In the genomic region with DNA sequence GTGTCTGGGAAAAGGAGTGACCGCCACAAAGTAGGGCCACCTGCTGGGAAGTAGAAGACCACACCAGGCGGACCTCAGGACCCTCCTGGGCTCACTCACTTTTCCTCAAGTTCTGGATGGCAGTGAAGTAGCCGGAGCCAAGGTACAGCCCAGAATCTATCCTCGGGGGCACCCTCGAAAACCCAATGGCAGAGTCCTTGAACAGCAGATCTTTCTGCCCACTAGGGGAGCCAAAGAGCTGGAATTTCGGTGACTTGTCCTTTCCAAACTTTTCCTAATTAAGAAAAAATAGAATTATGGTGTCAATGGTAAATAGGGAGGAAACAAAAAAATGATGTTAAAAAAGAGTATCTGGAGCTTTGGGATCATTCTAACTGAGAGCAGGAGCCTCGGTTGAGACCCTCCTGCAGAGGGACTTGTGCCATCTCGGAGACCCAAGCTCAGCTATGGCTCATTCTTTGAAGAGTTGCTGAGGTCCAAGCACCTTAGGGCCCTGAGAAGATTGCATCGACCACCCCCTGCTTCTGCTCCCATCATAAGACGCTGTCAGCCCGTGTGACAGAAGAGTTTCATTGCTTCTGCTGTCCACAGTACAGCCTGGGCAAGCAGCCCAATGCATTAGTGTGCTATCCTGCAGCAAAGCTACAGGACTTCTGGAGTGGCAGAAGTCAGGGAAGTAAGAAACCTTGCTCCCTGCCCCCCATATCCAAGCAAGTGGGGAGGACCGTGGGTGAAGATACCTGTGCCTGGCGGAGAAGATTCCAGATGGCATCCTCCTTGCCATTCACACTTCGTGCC, we compare ENCODE assay signal across 11 cellular contexts. TPM values are rescaled to one million over a fixed set of nuclear protein-coding genes. Genes with fewer than 3 reads are reported as not detected.
DNase-seq lines count a peak whose midpoint lies in the region; ATAC-seq and TF ChIP-seq lines count a peak whose summit lies in the region.
"Had no signal": no experiment of that assay in that cellular context is flagged by ENCODE, and none has a peak within 500 bp of the region (broad histone marks: within the 10 kb centered on the region; RNA-seq: fewer than 3 reads in every experiment).

No MANE protein-coding gene starts in this region.

- no peak overlapping the region for H3K4me3 Mint-ChIP-seq in MCF 10A (ENCODE audit: unreplicated experiment)
- H3K4me3 Mint-ChIP-seq in CD4-positive, alpha-beta memory T cell = no peak overlapping the region

- H3K4me2 ChIP-seq in OCI-LY3 (ENCODE audit: low read length) = no peak overlapping the region
- H3K4me2 ChIP-seq in fibroblast of lung (ENCODE audit: extremely low read depth, insufficient read depth, low read length) = no peak overlapping the region

- no peak for TF ChIP-seq EP300 in suprapubic skin (IDR thresholded peaks at IDR 0.05)

- no peak for ATAC-seq in HG03342 (IDR thresholded peaks at IDR 0.05; ENCODE audit: unreplicated experiment)

- H3K9ac ChIP-seq in OCI-LY3 (ENCODE audit: low read length) (no peak overlapping the region), fibroblast of lung (ENCODE audit: insufficient read depth, low read length) (no peak overlapping the region)

- TF ChIP-seq CTCF in MCF 10A (IDR thresholded peaks at IDR 0.05; ENCODE audit: unreplicated experiment) (peak; percentile 71), breast epithelium (IDR thresholded peaks at IDR 0.05) (no peak), OCI-LY3 (IDR thresholded peaks at IDR 0.05; ENCODE audit: low read depth, low read length) (peak; percentile 74), fibroblast of lung (conservative IDR thresholded peaks at IDR 0.05 in 1 of 2, IDR thresholded peaks at IDR 0.05 in 1 of 2; ENCODE audit: low read depth in 1 of 2, low read length in 2 of 2) (peak; percentile 50 to 73), thyroid gland (IDR thresholded peaks at IDR 0.05) (peak; percentile 36 to 70 (median 44)), suprapubic skin (IDR thresholded peaks at IDR 0.05) (peak in 1 of 2 donors; percentile 39)

- no peak overlapping the region for H2AFZ ChIP-seq in OCI-LY3 (ENCODE audit: low read depth, low read length)
- H2AFZ ChIP-seq in fibroblast of lung (ENCODE audit: low read length) = no peak overlapping the region

- no peaks in the 10 kb centered on the region for H3K4me1 ChIP-seq in breast epithelium
- no peaks in the 10 kb centered on the region for H3K4me1 ChIP-seq in OCI-LY3 (ENCODE audit: low read length)
- no peaks in the 10 kb centered on the region for H3K4me1 ChIP-seq in fibroblast of lung (ENCODE audit: control insufficient read depth, extremely low read depth, insufficient read depth, low read length)
- H3K4me1 ChIP-seq in thyroid gland = no peaks in the 10 kb centered on the region
- H3K4me1 ChIP-seq in CD4-positive, alpha-beta memory T cell (ENCODE audit: insufficient read depth, low read length) = no peaks in the 10 kb centered on the region
- no peaks in the 10 kb centered on the region for H3K4me1 ChIP-seq in suprapubic skin

- DNase-seq in MCF 10A (ENCODE audit: unreplicated experiment) (peak; percentile 37), breast epithelium (ENCODE audit: low spot score in 2 of 2) (no peak), fibroblast of lung (ENCODE audit: low read depth in 2 of 2) (peak; percentile 3 to 12), thyroid gland (peak in 1 of 2 donors; percentile 41), suprapubic skin (ENCODE audit: low spot score in 2 of 2) (no peak)
- DNase-seq in CD4-positive, alpha-beta memory T cell = no peak
- DNase-seq: activated T-cell treated with anti-CD3 and anti-CD28 coated beads, Interleukin-2, amount 50 U/mL, for 48 hours; NCI-H446; stimulated activated CD4-positive, alpha-beta T cell treated with anti-CD3 and anti-CD28 coated beads, Interleukin-4, amount 100 ng/mL, for 1 hour had no signal

- no peaks in the 10 kb centered on the region for H3K36me3 Mint-ChIP-seq in MCF 10A (ENCODE audit: insufficient read depth, unreplicated experiment)
- H3K36me3 Mint-ChIP-seq in CD4-positive, alpha-beta memory T cell = no peaks in the 10 kb centered on the region

- no peak overlapping the region for H3K27ac ChIP-seq in breast epithelium
- no peak overlapping the region for H3K27ac ChIP-seq in OCI-LY3 (ENCODE audit: low read length)
- no peak overlapping the region for H3K27ac ChIP-seq in fibroblast of lung (ENCODE audit: insufficient read depth, low read length)
- H3K27ac ChIP-seq in thyroid gland = no peak overlapping the region
- H3K27ac ChIP-seq in CD4-positive, alpha-beta memory T cell (ENCODE audit: low read depth, low read length) = no peak overlapping the region
- no peak overlapping the region for H3K27ac ChIP-seq in suprapubic skin

- POLR2A ChIA-PET in MCF 10A (lab: Yijun Ruan, JAX) = interaction anchor here (0.7 to 0.9 kb wide), 2 partner anchors 20 to 66 kb away, joined by 3 to 4 read pairs; no protein-coding TSS in a partner anchor
- POLR2A ChIA-PET in CD4-positive, alpha-beta memory T cell (lab: Charles Lee; ENCODE audit: partially characterized antibody) = no interaction called here

- CTCF ChIA-PET in MCF 10A (lab: Yijun Ruan, JAX) = interaction anchor here (0.7 to 1.6 kb wide), 12 partner anchors 12 to 380 kb away, joined by 3 to 6 read pairs (median 3); no protein-coding TSS in a partner anchor
- CTCF ChIA-PET in CD4-positive, alpha-beta memory T cell (lab: Charles Lee; ENCODE audit: partially characterized antibody) = interaction anchor here (0.7 to 2.7 kb wide), 4 partner anchors 10 to 852 kb away, joined by 3 to 6 read pairs (median 3); no protein-coding TSS in a partner anchor

- H3K27me3 ChIP-seq in breast epithelium (no peaks in the 10 kb centered on the region), OCI-LY3 (ENCODE audit: low read depth, low read length) (peaks cover 54% of the 10 kb centered on the region), fibroblast of lung (ENCODE audit: control insufficient read depth, insufficient read depth, low read length) (peaks cover 12% of the 10 kb centered on the region), thyroid gland (no peaks in the 10 kb centered on the region), suprapubic skin (no peaks in the 10 kb centered on the region)
- no peaks in the 10 kb centered on the region for H3K27me3 ChIP-seq in CD4-positive, alpha-beta memory T cell (ENCODE audit: insufficient read depth, low read length)

- H3K9me3 ChIP-seq in breast epithelium (no peaks in the 10 kb centered on the region), OCI-LY3 (ENCODE audit: insufficient read depth, low read length) (no peaks in the 10 kb centered on the region), fibroblast of lung (ENCODE audit: control insufficient read depth, insufficient read depth, low read depth, low read length) (no peaks in the 10 kb centered on the region), thyroid gland (no peaks in the 10 kb centered on the region), suprapubic skin (no peaks in the 10 kb centered on the region)
- no peaks in the 10 kb centered on the region for H3K9me3 ChIP-seq in CD4-positive, alpha-beta memory T cell (ENCODE audit: control insufficient read depth in 1 of 2, low read length in 2 of 2)

- H3K9me3 Mint-ChIP-seq in MCF 10A (ENCODE audit: unreplicated experiment) = no peaks in the 10 kb centered on the region
- no peaks in the 10 kb centered on the region for H3K9me3 Mint-ChIP-seq in CD4-positive, alpha-beta memory T cell

- BruUV-seq in MCF 10A (replicated peaks; lab: Mats Ljungman, UMichigan) = no TSS peak

- H3K36me3 ChIP-seq in breast epithelium (no peaks in the 10 kb centered on the region), OCI-LY3 (replicated peaks; ENCODE audit: low read depth, low read length) (no peaks in the 10 kb centered on the region), fibroblast of lung (ENCODE audit: control insufficient read depth, insufficient read depth, low read length) (no peaks in the 10 kb centered on the region), thyroid gland (peaks cover 0 to 5% of the 10 kb centered on the region in 2 donors), suprapubic skin (no peaks in the 10 kb centered on the region)
- no peaks in the 10 kb centered on the region for H3K36me3 ChIP-seq in CD4-positive, alpha-beta memory T cell (ENCODE audit: insufficient read depth, low read length)

- H3K27ac Mint-ChIP-seq in MCF 10A (ENCODE audit: low read depth, unreplicated experiment) = no peak overlapping the region
- H3K27ac Mint-ChIP-seq in CD4-positive, alpha-beta memory T cell = no peak overlapping the region

- H3K27me3 Mint-ChIP-seq in MCF 10A (ENCODE audit: insufficient read depth, unreplicated experiment) = peaks cover 58% of the 10 kb centered on the region
- peaks cover 0 to 2% of the 10 kb centered on the region in 2 donors for H3K27me3 Mint-ChIP-seq in CD4-positive, alpha-beta memory T cell

- TF ChIP-seq POLR2A in breast epithelium (IDR thresholded peaks at IDR 0.05) (no peak), thyroid gland (IDR thresholded peaks at IDR 0.05) (no peak), suprapubic skin (IDR thresholded peaks at IDR 0.05) (no peak)

- 67 to 73% methylated on average over 14 of the region's 14 CpGs for WGBS in thyroid gland, 2 donors
- 67% methylated on average over 14 of the region's 14 CpGs for WGBS in suprapubic skin

- H3K79me2 ChIP-seq in OCI-LY3 (ENCODE audit: low read length) (no peaks in the 10 kb centered on the region), fibroblast of lung (ENCODE audit: control insufficient read depth, insufficient read depth, low read length) (no peaks in the 10 kb centered on the region)

- intact Hi-C loops in MCF 10A (cut with micrococcal nuclease) (loop anchor here (10.0 kb wide), 1 partner anchor 365 kb away; no protein-coding TSS in a partner anchor), breast epithelium (cut with DNase I; ENCODE audit: low total_unique reads) (no loop called here), thyroid gland (cut with DNase I) (no loop called here)
- intact Hi-C loops in CD4-positive, alpha-beta memory T cell (cut with micrococcal nuclease) = no loop called here

- H3K4me3 ChIP-seq in breast epithelium (no peak overlapping the region), OCI-LY3 (ENCODE audit: low read length) (no peak overlapping the region), fibroblast of lung (replicated peaks in 1 of 4; ENCODE audit: control extremely low read depth in 1 of 4, insufficient read depth in 1 of 4, low read depth in 3 of 4, low read length in 4 of 4) (no peak overlapping the region), thyroid gland (replicated peaks in 1 of 3) (no peak overlapping the region), suprapubic skin (no peak overlapping the region)
- H3K4me3 ChIP-seq in CD4-positive, alpha-beta memory T cell (ENCODE audit: low read length in 2 of 2) = no peak overlapping the region

- H4K20me1 ChIP-seq in OCI-LY3 (ENCODE audit: insufficient read depth, low read length) = no peaks in the 10 kb centered on the region
- H4K20me1 ChIP-seq in fibroblast of lung (ENCODE audit: control insufficient read depth, extremely low read depth, insufficient read depth, low read length) = no peaks in the 10 kb centered on the region

- no peaks in the 10 kb centered on the region for H3K4me1 Mint-ChIP-seq in MCF 10A (ENCODE audit: insufficient read depth, unreplicated experiment)
- peaks cover 0 to 6% (median 2%) of the 10 kb centered on the region in 4 donors for H3K4me1 Mint-ChIP-seq in CD4-positive, alpha-beta memory T cell

RNA-seq across cellular contexts. Expression of gene LTF, which starts 14.8 kb away (rescaled TPM):
- total RNA-seq in MCF 10A (2022) (not detected in 2 replicates), breast epithelium (100 to 1,000 TPM in 2 of 3 donors, 10 to 100 TPM in 1; 78.7 to 282 (median 190) TPM), fibroblast of lung (not detected in 2 replicates), thyroid gland (10 to 100 TPM in 3 of 4 donors, 1 to 10 TPM in 1; 6.3 to 48.6 (median 32.5) TPM), suprapubic skin (1 to 10 TPM; 2.3 to 8.6 (median 3.7) TPM)
- polyA plus RNA-seq in fibroblast of lung = not detected in 2 replicates
- 0.17 TPM in 1 of 2 replicates, not detected in the other for polyA plus RNA-seq in fibroblast of lung (2012)
- not detected in 2 replicates for polyA minus RNA-seq in fibroblast of lung (ENCODE audit: low replicate concordance)
- not detected for total RNA-seq in CD4-positive, alpha-beta memory T cell
- not detected for polyA plus RNA-seq in CD4-positive, alpha-beta memory T cell

RNA-seq across cellular contexts. Expression of gene CCRL2, which starts 42.9 kb away (rescaled TPM):
- total RNA-seq in MCF 10A (2022) (not detected in 2 replicates), breast epithelium (1 to 10 TPM; 3.8 to 9.2 (median 4.1) TPM), fibroblast of lung (0.26 and 0.33 TPM in 2 replicates), thyroid gland (1 to 10 TPM in 1 of 4 donors, under 1 TPM in 3; 0.33 to 1.5 (median 0.81) TPM), suprapubic skin (1 to 10 TPM in 2 of 4 donors, under 1 TPM in 2; 0.59 to 1.4 (median 0.99) TPM)
- polyA plus RNA-seq in fibroblast of lung = 0.46 and 3.7 TPM in 2 replicates
- polyA plus RNA-seq in fibroblast of lung (2012) = 0.23 and 1.8 TPM in 2 replicates
- polyA minus RNA-seq in fibroblast of lung (ENCODE audit: low replicate concordance) = 0.86 and 1.1 TPM in 2 replicates
- total RNA-seq in CD4-positive, alpha-beta memory T cell = 1 to 10 TPM in 1 of 2 experiments, under 1 TPM in 1; 0.58 to 1.8 TPM
- polyA plus RNA-seq in CD4-positive, alpha-beta memory T cell = under 1 TPM; 0.39 to 0.98 TPM

RNA-seq across cellular contexts. Expression of gene RTP3, which starts 47.8 kb away (rescaled TPM):
- total RNA-seq in MCF 10A (2022) (not detected in 2 replicates), breast epithelium (not detected), fibroblast of lung (not detected in 2 replicates), thyroid gland (not detected), suprapubic skin (not detected)
- not detected in 2 replicates for polyA plus RNA-seq in fibroblast of lung
- not detected in 2 replicates for polyA plus RNA-seq in fibroblast of lung (2012)
- not detected in 2 replicates for polyA minus RNA-seq in fibroblast of lung (ENCODE audit: low replicate concordance)
- not detected for total RNA-seq in CD4-positive, alpha-beta memory T cell
- not detected for polyA plus RNA-seq in CD4-positive, alpha-beta memory T cell

Comparison
In these comparisons a context has a peak if more than half of its experiments do, and no peak if none do; other contexts are left out.
1. DNase-seq: peak in MCF 10A (single experiment) and fibroblast of lung (2 of 2); none in breast epithelium (0 of 2), CD4-positive, alpha-beta memory T cell (0 of 5) and suprapubic skin (0 of 2).
2. CTCF ChIP-seq: peak in MCF 10A (single experiment), OCI-LY3 (single experiment), fibroblast of lung (2 of 2) and thyroid gland (6 of 6); none in breast epithelium (0 of 3).